In genomic region chr19:58008877-58009276, GRCh38 we compare ENCODE assay signal across 14 cellular contexts. TPM values are rescaled to one million over a fixed set of nuclear protein-coding genes. Genes with fewer than 3 reads are reported as not detected.
DNase-seq lines count a peak whose midpoint lies in the region; ATAC-seq and TF ChIP-seq lines count a peak whose summit lies in the region.
"Not testable (repeated sequence)": the region's sequence is repeated elsewhere in the genome, so short reads cannot be mapped to it uniquely, and the experiment has no call there.
"Had no signal": no experiment of that assay in that cellular context is flagged by ENCODE, and none has a peak within 500 bp of the region (broad histone marks: within the 10 kb centered on the region; RNA-seq: fewer than 3 reads in every experiment).

No MANE protein-coding gene starts in this region.

- H3F3A ChIP-seq in GM23338 (replicated peaks; ENCODE audit: low read depth), result peaks cover 12% of the 10 kb centered on the region

- not testable (repeated sequence) for H3K27ac Mint-ChIP-seq in GM23338; activated CD8-positive, alpha-beta T cell treated with anti-CD3 and anti-CD28 coated beads for 36 hours; activated naive CD8-positive, alpha-beta T cell treated with anti-CD3 and anti-CD28 coated beads, Interleukin-2, amount 50 U/mL, for 24 hours

- CTCF ChIA-PET in activated CD8-positive, alpha-beta T cell treated with anti-CD3 and anti-CD28 coated beads for 36 hours (lab: Charles Lee), result interaction anchor here (1.0 kb wide), 1 partner anchor 13 kb away, joined by 3 read pairs; no protein-coding TSS in a partner anchor

- ATAC-seq in GM23338; activated CD8-positive, alpha-beta T cell treated with anti-CD3 and anti-CD28 coated beads for 36 hours; activated naive CD8-positive, alpha-beta T cell treated with anti-CD3 and anti-CD28 coated beads, Interleukin-2, amount 50 U/mL, for 24 hours: not testable (repeated sequence)
- ATAC-seq in RWPE2 (ENCODE audit: low read depth), result peak; percentile 50

- peaks cover 15% of the 10 kb centered on the region for H3K27me3 Mint-ChIP-seq in GM23338 (ENCODE audit: insufficient read depth, low read depth, poor library complexity)
- H3K27me3 Mint-ChIP-seq in activated CD8-positive, alpha-beta T cell treated with anti-CD3 and anti-CD28 coated beads for 36 hours; activated naive CD8-positive, alpha-beta T cell treated with anti-CD3 and anti-CD28 coated beads, Interleukin-2, amount 50 U/mL, for 24 hours: not testable (repeated sequence)

- H2AFZ ChIP-seq in GM23338, result not testable (repeated sequence)

- not testable (repeated sequence) for H3K27ac ChIP-seq in BLaER1; GM23338 (ENCODE audit: low read depth); left ventricle myocardium inferior (replicated peaks)
- H3K27ac ChIP-seq in RWPE2 (ENCODE audit: poor library complexity, severe bottlenecking), result peak overlapping the region; percentile 65

- POLR2A ChIA-PET in activated CD8-positive, alpha-beta T cell treated with anti-CD3 and anti-CD28 coated beads for 36 hours (lab: Charles Lee), result interaction anchor here (1.4 kb wide), 1 partner anchor 74 kb away, joined by 3 read pairs; no protein-coding TSS in a partner anchor

- not testable (repeated sequence) for H3K4me1 Mint-ChIP-seq in GM23338
- H3K4me1 Mint-ChIP-seq in activated CD8-positive, alpha-beta T cell treated with anti-CD3 and anti-CD28 coated beads for 36 hours (ENCODE audit: low read depth), result peaks cover 16% of the 10 kb centered on the region
- H3K4me1 Mint-ChIP-seq in activated naive CD8-positive, alpha-beta T cell treated with anti-CD3 and anti-CD28 coated beads, Interleukin-2, amount 50 U/mL, for 24 hours, result peaks cover 13% of the 10 kb centered on the region

- peaks cover 24% of the 10 kb centered on the region for H3K4me1 ChIP-seq in BLaER1
- not testable (repeated sequence) for H3K4me1 ChIP-seq in GM23338 (ENCODE audit: insufficient read depth); RWPE2 (ENCODE audit: insufficient read depth, poor library complexity, severe bottlenecking); endocrine pancreas (ENCODE audit: control insufficient read depth, insufficient read depth, low read length); skeletal muscle satellite cell (ENCODE audit: control insufficient read depth, insufficient read depth, low read length)
- H3K4me1 ChIP-seq in left ventricle myocardium inferior, result peaks cover 27% of the 10 kb centered on the region

- peak overlapping the region; percentile 66 for H3K4me3 Mint-ChIP-seq in GM23338
- peak overlapping the region; percentile 74 for H3K4me3 Mint-ChIP-seq in activated CD8-positive, alpha-beta T cell treated with anti-CD3 and anti-CD28 coated beads for 36 hours
- peak overlapping the region; percentile 46 for H3K4me3 Mint-ChIP-seq in activated naive CD8-positive, alpha-beta T cell treated with anti-CD3 and anti-CD28 coated beads, Interleukin-2, amount 50 U/mL, for 24 hours

- H3K9me3 Mint-ChIP-seq in GM23338, result peaks cover 88% of the 10 kb centered on the region
- peaks cover 66% of the 10 kb centered on the region for H3K9me3 Mint-ChIP-seq in activated CD8-positive, alpha-beta T cell treated with anti-CD3 and anti-CD28 coated beads for 36 hours
- peaks cover 71% of the 10 kb centered on the region for H3K9me3 Mint-ChIP-seq in activated naive CD8-positive, alpha-beta T cell treated with anti-CD3 and anti-CD28 coated beads, Interleukin-2, amount 50 U/mL, for 24 hours

- not testable (repeated sequence) for H3K9me2 ChIP-seq in GM23338 (ENCODE audit: insufficient read depth)

- H3K36me3 ChIP-seq in BLaER1 (peaks cover 40% of the 10 kb centered on the region), GM23338 (ENCODE audit: insufficient read depth) (peaks cover 17% of the 10 kb centered on the region), RWPE2 (ENCODE audit: low read depth) (peaks cover 33% of the 10 kb centered on the region), endocrine pancreas (ENCODE audit: control insufficient read depth, insufficient read depth, low read length) (peaks cover 11% of the 10 kb centered on the region), left ventricle myocardium inferior (peaks cover 42% of the 10 kb centered on the region), skeletal muscle satellite cell (ENCODE audit: insufficient read depth, low read length) (peaks cover 29% of the 10 kb centered on the region)

- H3K79me2 ChIP-seq in GM23338 (replicated peaks; ENCODE audit: insufficient read depth), result peaks cover 22% of the 10 kb centered on the region

- 0 out of 2 replicates have a peak, but pooled peaks cover 12% of the 10 kb centered on the region for H4K20me1 ChIP-seq in BLaER1
- H4K20me1 ChIP-seq in GM23338 (replicated peaks; ENCODE audit: insufficient read depth), result not testable (repeated sequence)

- peak overlapping the region; percentile 85 for H3K9ac ChIP-seq in BLaER1
- not testable (repeated sequence) for H3K9ac ChIP-seq in endocrine pancreas (ENCODE audit: control insufficient read depth, insufficient read depth, low read length); skeletal muscle satellite cell (ENCODE audit: low read depth, low read length)

- peak overlapping the region; percentile 97 for H3K4me2 ChIP-seq in BLaER1
- H3K4me2 ChIP-seq in GM23338, result peak overlapping the region; percentile 72
- peak overlapping the region; percentile 85 for H3K4me2 ChIP-seq in skeletal muscle satellite cell (ENCODE audit: low read length)

- intact Hi-C loops in activated CD8-positive, alpha-beta T cell treated with anti-CD3 and anti-CD28 coated beads for 36 hours (cut with micrococcal nuclease), result loop anchor here (10.0 kb wide), 1 partner anchor 54 kb away; no protein-coding TSS in a partner anchor
- intact Hi-C loops in left ventricle myocardium inferior (cut with micrococcal nuclease), result not testable (repeated sequence)

- peaks cover 26% of the 10 kb centered on the region; the same call in 1 of the 2 replicates for H3K9me3 ChIP-seq in BLaER1
- peaks cover 21% of the 10 kb centered on the region for H3K9me3 ChIP-seq in RWPE2 (ENCODE audit: severe bottlenecking)
- not testable (repeated sequence) for H3K9me3 ChIP-seq in endocrine pancreas (ENCODE audit: control insufficient read depth, low read length)
- peaks cover 95% of the 10 kb centered on the region for H3K9me3 ChIP-seq in left ventricle myocardium inferior (replicated peaks)
- H3K9me3 ChIP-seq in skeletal muscle satellite cell (replicated peaks; ENCODE audit: low read length), result peaks cover 40% of the 10 kb centered on the region

- H3K4me3 ChIP-seq in BLaER1 (peak overlapping the region; percentile 77), GM23338 (peak overlapping the region; percentile 50), RWPE2 (ENCODE audit: severe bottlenecking) (peak overlapping the region; percentile 39), endocrine pancreas (ENCODE audit: control insufficient read depth, insufficient read depth, low read length) (peak overlapping the region; percentile 11), left ventricle myocardium inferior (peak overlapping the region; percentile 65)
- H3K4me3 ChIP-seq in skeletal muscle satellite cell (ENCODE audit: low read length), result not testable (repeated sequence)

- not testable (repeated sequence) for DNase-seq in GM23338 (ENCODE audit: low spot score); RWPE2 (ENCODE audit: low spot score); activated CD8-positive, alpha-beta T cell treated with anti-CD3 and anti-CD28 coated beads for 36 hours; activated naive CD8-positive, alpha-beta T cell treated with anti-CD3 and anti-CD28 coated beads, Interleukin-2, amount 50 U/mL, for 24 hours; left ventricle myocardium inferior

- not testable (repeated sequence) for TF ChIP-seq CTCF in GM23338 (conservative IDR thresholded peaks at IDR 0.05; ENCODE audit: low read depth in 2 of 2); RWPE2 (IDR thresholded peaks at IDR 0.05; ENCODE audit: poor library complexity, severe bottlenecking); activated CD8-positive, alpha-beta T cell treated with anti-CD3 and anti-CD28 coated beads for 36 hours (IDR thresholded peaks at IDR 0.05); left ventricle myocardium inferior (IDR thresholded peaks at IDR 0.05; ENCODE audit: borderline replicate concordance)

- peaks cover 85% of the 10 kb centered on the region for H3K36me3 Mint-ChIP-seq in GM23338 (ENCODE audit: low read depth)
- H3K36me3 Mint-ChIP-seq in activated CD8-positive, alpha-beta T cell treated with anti-CD3 and anti-CD28 coated beads for 36 hours (ENCODE audit: low read depth), result peaks cover 49% of the 10 kb centered on the region
- H3K36me3 Mint-ChIP-seq in activated naive CD8-positive, alpha-beta T cell treated with anti-CD3 and anti-CD28 coated beads, Interleukin-2, amount 50 U/mL, for 24 hours (ENCODE audit: low read depth), result peaks cover 55% of the 10 kb centered on the region

- not testable (repeated sequence) for H3K27me3 ChIP-seq in BLaER1; GM23338 (ENCODE audit: insufficient read depth); RWPE2 (ENCODE audit: insufficient read depth, poor library complexity, severe bottlenecking); endocrine pancreas (ENCODE audit: control insufficient read depth, insufficient read depth, low read length); left ventricle myocardium inferior (ENCODE audit: low read depth); skeletal muscle satellite cell (ENCODE audit: control insufficient read depth, insufficient read depth, low read length)

RNA-seq across cellular contexts. Expression of gene ZNF606, which starts 6.3 kb away (rescaled TPM):
- total RNA-seq in GM23338 (2014; rRNA removed; shearing (Covaris generic)), result 54.4 and 55.6 TPM in 2 replicates
- polyA plus RNA-seq in GM23338 (2016; fragmentation: Nextera tagmentation; extraction: Ambion mirVana), result 11.4 and 13.6 TPM in 2 replicates
- total RNA-seq in activated CD8-positive, alpha-beta T cell treated with anti-CD3 and anti-CD28 coated beads for 36 hours, result 10 to 100 TPM in 1 of 2 experiments, 1 to 10 TPM in 1; 7.5 to 10.0 TPM
- total RNA-seq in left ventricle myocardium inferior, result 13.7 TPM
- total RNA-seq in skeletal muscle satellite cell (2012; rRNA removed), result 11.4 and 12.2 TPM in 2 replicates
- total RNA-seq: HT-29 had no signal

RNA-seq across cellular contexts. Expression of gene ZSCAN1, which starts 24.9 kb away (rescaled TPM):
- 0.93 and 1.5 TPM in 2 replicates for total RNA-seq in GM23338 (2014; rRNA removed; shearing (Covaris generic))
- 3.9 and 4.9 TPM in 2 replicates for polyA plus RNA-seq in GM23338 (2016; fragmentation: Nextera tagmentation; extraction: Ambion mirVana)
- not detected for total RNA-seq in activated CD8-positive, alpha-beta T cell treated with anti-CD3 and anti-CD28 coated beads for 36 hours
- not detected for total RNA-seq in left ventricle myocardium inferior
- not detected in 2 replicates for total RNA-seq in skeletal muscle satellite cell (2012; rRNA removed)
- total RNA-seq: activated CD8-positive, alpha-beta memory T cell treated with anti-CD3 and anti-CD28 coated beads for 36 hours; activated naive CD4-positive, alpha-beta T cell treated with anti-CD3 and anti-CD28 coated beads, Interleukin-2, amount 50 U/mL, for 72 hours; HT-29; mesenteric fat pad; OCI-LY7; Right ventricle myocardium superior had no signal

RNA-seq across cellular contexts. Expression of gene C19orf18, which starts 34.5 kb away (rescaled TPM):
- not detected in 2 replicates for total RNA-seq in GM23338 (2014; rRNA removed; shearing (Covaris generic))
- polyA plus RNA-seq in GM23338 (2016; fragmentation: Nextera tagmentation; extraction: Ambion mirVana), result 0.66 and 1.0 TPM in 2 replicates
- under 1 TPM; 0.29 to 0.34 TPM for total RNA-seq in activated CD8-positive, alpha-beta T cell treated with anti-CD3 and anti-CD28 coated beads for 36 hours
- total RNA-seq in left ventricle myocardium inferior, result 2.1 TPM
- total RNA-seq in skeletal muscle satellite cell (2012; rRNA removed), result not detected in 2 replicates
- total RNA-seq: activated CD8-positive, alpha-beta memory T cell treated with anti-CD3 and anti-CD28 coated beads for 36 hours; HT-29; OCI-LY7 had no signal

RNA-seq across cellular contexts. Expression of gene ZNF135, which starts 50.2 kb away (rescaled TPM):
- total RNA-seq in GM23338 (2014; rRNA removed; shearing (Covaris generic)), result 9.8 and 10.3 TPM in 2 replicates
- 2.8 and 4.8 TPM in 2 replicates for polyA plus RNA-seq in GM23338 (2016; fragmentation: Nextera tagmentation; extraction: Ambion mirVana)
- total RNA-seq in activated CD8-positive, alpha-beta T cell treated with anti-CD3 and anti-CD28 coated beads for 36 hours, result 1 to 10 TPM; 1.2 to 1.4 TPM
- total RNA-seq in left ventricle myocardium inferior, result 3.8 TPM
- total RNA-seq in skeletal muscle satellite cell (2012; rRNA removed), result 2.0 and 3.5 TPM in 2 replicates
- total RNA-seq: HT-29, OCI-LY7 had no signal
